12 cellular contexts compared by ENCODE assay signal in genomic region chr17:82440377-82440981, GRCh38. TPM values are rescaled to one million over a fixed set of nuclear protein-coding genes. Genes with fewer than 3 reads are reported as not detected.
DNase-seq lines count a peak whose midpoint lies in the region; ATAC-seq and TF ChIP-seq lines count a peak whose summit lies in the region.
"Had no signal": no experiment of that assay in that cellular context is flagged by ENCODE, and none has a peak within 500 bp of the region (broad histone marks: within the 10 kb centered on the region; RNA-seq: fewer than 3 reads in every experiment).

No MANE protein-coding gene starts in this region.

- ATAC-seq in HG02870 (IDR thresholded peaks at IDR 0.05; ENCODE audit: unreplicated experiment) (no peak), left colon (no peak)

- peak overlapping the region; percentile 83 for H3K27ac Mint-ChIP-seq in neural crest cell (ENCODE audit: unreplicated experiment)

- DNase-seq in CD1c-positive myeloid dendritic cell (ENCODE audit: extremely low spot score), result peak; percentile 85
- peak; percentile 63 for DNase-seq in GM20000 (ENCODE audit: low spot score)
- no peak for DNase-seq in neural crest cell (ENCODE audit: low read depth, low spot score)
- DNase-seq in dedifferentiated amniotic fluid mesenchymal stem cell (ENCODE audit: extremely low spot score), result no peak
- no peak for DNase-seq in left colon
- DNase-seq in NCI-H2171 (lab: John Stamatoyannopoulos, UW), result no peak
- DNase-seq: brain microvascular endothelial cell, Caco-2, NCI-H2227 treated with DMSO at 0.1 percent for 48 hours had no signal

- peaks cover 5% of the 10 kb centered on the region for H3K4me1 Mint-ChIP-seq in neural crest cell

- 53 to 81% (median 61%) methylated on average over 24 of the region's 24 CpGs for WGBS in adipose tissue, 3 donors

- no peak for TF ChIP-seq CTCF in GM20000 (IDR thresholded peaks at IDR 0.05; ENCODE audit: extremely low read depth, missing control alignments)
- no peak for TF ChIP-seq CTCF in neural crest cell (conservative IDR thresholded peaks at IDR 0.05)

- no peaks in the 10 kb centered on the region for H3K9me3 Mint-ChIP-seq in neural crest cell

- H3K4me3 Mint-ChIP-seq in neural crest cell, result peak overlapping the region; percentile 57

- H3K36me3 Mint-ChIP-seq in neural crest cell (ENCODE audit: low read depth), result no peaks in the 10 kb centered on the region

- H3K27ac ChIP-seq in adipose tissue (ENCODE audit: low read depth, low read length), result peak overlapping the region; percentile 29
- H3K27ac ChIP-seq: brain microvascular endothelial cell, SK-N-MC had no signal

- no peaks in the 10 kb centered on the region for H3K27me3 Mint-ChIP-seq in neural crest cell (ENCODE audit: low read depth)

- intact Hi-C loops in left colon (cut with DNase I, micrococcal nuclease), result no loop called here

RNA-seq across cellular contexts. Expression of gene CYBC1, which starts 10.1 kb away (rescaled TPM):
- polyA plus RNA-seq in adipose tissue, result 10 to 100 TPM; 42.5 to 70.0 (median 43.6) TPM
- total RNA-seq in neural crest cell, result 111 and 115 TPM in 2 replicates
- 10 to 100 TPM; 60.8 to 77.8 TPM for total RNA-seq in left colon

RNA-seq across cellular contexts. Expression of gene NARF, which starts 18.1 kb away (rescaled TPM):
- 10 to 100 TPM; 45.6 to 72.2 (median 51.9) TPM for polyA plus RNA-seq in adipose tissue
- total RNA-seq in neural crest cell, result 73.3 and 84.2 TPM in 2 replicates
- total RNA-seq in left colon, result 10 to 100 TPM; 47.6 to 50.9 TPM

RNA-seq across cellular contexts. Expression of gene OGFOD3, which starts 22.1 kb away (rescaled TPM):
- 10 to 100 TPM; 14.8 to 26.3 (median 18.6) TPM for polyA plus RNA-seq in adipose tissue
- total RNA-seq in neural crest cell (33.3 and 35.6 TPM in 2 replicates), left colon (10 to 100 TPM; 28.8 to 31.1 TPM)

RNA-seq across cellular contexts. Expression of gene HEXD, which starts 22.3 kb away (rescaled TPM):
- polyA plus RNA-seq in adipose tissue, result 10 to 100 TPM; 62.8 to 66.8 (median 66.4) TPM
- total RNA-seq in neural crest cell (47.8 and 48.5 TPM in 2 replicates), left colon (10 to 100 TPM; 27.7 to 32.0 TPM)

Comparison
In these comparisons a context has a peak if more than half of its experiments do, and no peak if none do; other contexts are left out.
1. DNase-seq: peak in CD1c-positive myeloid dendritic cell (single experiment) and GM20000 (single experiment); none in neural crest cell (single experiment), dedifferentiated amniotic fluid mesenchymal stem cell (single experiment), left colon (0 of 2) and NCI-H2171 (single experiment).